22 cellular contexts compared by ENCODE assay signal in genomic region chr7:114957434-114957833, GRCh38.
"Had no signal": no experiment of that assay in that cellular context is flagged by ENCODE, and none has a peak within 500 bp of the region (broad histone marks: within the 10 kb centered on the region; RNA-seq: fewer than 3 reads in every experiment).

No MANE protein-coding gene starts in this region.

- DNase-seq: activated B cell treated with CpG ODN at 0.5 μM for 24 hours; activated CD4-positive, alpha-beta T cell treated with anti-CD3 and anti-CD28 coated beads for 36 hours; activated CD4-positive, alpha-beta T cell treated with anti-CD3 and anti-CD28 coated beads, Interleukin-2, amount 50 U/mL, for 48 hours; activated CD8-positive, alpha-beta memory T cell treated with anti-CD3 and anti-CD28 coated beads, Interleukin-2, amount 50 U/mL, for 48 hours; activated effector memory CD4-positive, alpha-beta T cell treated with Interleukin-2 at 50 U/mL for 16 hours; activated naive CD4-positive, alpha-beta T cell treated with anti-CD3 and anti-CD28 coated beads, Interleukin-2, amount 10 ng/mL, durations not matched to agents 7 days and 5 days; activated naive CD8-positive, alpha-beta T cell treated with anti-CD3 and anti-CD28 coated beads, Interleukin-2, amount 50 U/mL, for 24 hours; activated T-cell treated with anti-CD3 and anti-CD28 coated beads, Interleukin-2, amount 50 U/mL, for 48 hours; heart right ventricle; islet precursor cell; left cardiac atrium; mesendoderm; mucosa of descending colon; nephron progenitor cell; nucleus accumbens; right cardiac atrium; stimulated activated CD4-positive, alpha-beta T cell treated with anti-CD3 and anti-CD28 coated beads, Interleukin-1b, Interleukin-23, amount 100 ng/mL, for 48 hours; tibial artery had no signal

- H3K36me3 ChIP-seq: cardiac muscle cell, tibial artery had no signal

- H3K27me3 ChIP-seq: cardiac muscle cell, heart right ventricle, tibial artery had no signal

- H3K9me3 ChIP-seq: heart right ventricle, mucosa of descending colon, tibial artery had no signal

- H3K4me1 ChIP-seq: parathyroid adenoma had no signal

- ATAC-seq: activated naive CD8-positive, alpha-beta T cell treated with anti-CD3 and anti-CD28 coated beads, Interleukin-2, amount 50 U/mL, for 24 hours; heart right ventricle; left cardiac atrium; mucosa of descending colon; right cardiac atrium had no signal

- H3K4me3 ChIP-seq: cardiac muscle cell, heart right ventricle, mucosa of descending colon, skin epidermis, tibial artery had no signal

- H3K27ac ChIP-seq: cardiac muscle cell, epithelial cell of prostate, heart right ventricle, parathyroid adenoma, tibial artery had no signal
